ENCODE assay signal across 18 cellular contexts in the genomic region with DNA sequence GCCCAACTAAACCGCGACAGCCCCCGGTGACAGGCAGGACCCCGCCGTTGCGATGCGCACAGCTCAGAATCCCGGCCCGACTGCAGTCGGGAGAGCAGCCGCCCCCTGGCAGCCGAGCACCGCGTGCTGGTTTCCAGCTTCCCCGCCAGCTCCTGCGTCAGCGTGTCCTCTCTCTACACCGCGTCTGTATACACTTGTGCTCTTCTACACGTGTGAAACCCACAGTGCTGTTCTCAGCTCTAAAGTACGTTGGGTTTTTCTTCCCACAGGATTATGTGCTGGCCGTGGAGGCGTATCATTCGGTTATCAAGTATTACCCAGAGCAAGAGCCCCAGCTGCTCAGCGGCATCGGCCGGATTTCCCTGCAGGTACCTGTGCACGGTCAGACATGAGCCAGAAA. TPM values are rescaled to one million over a fixed set of nuclear protein-coding genes. Genes with fewer than 3 reads are reported as not detected.
DNase-seq lines count a peak whose midpoint lies in the region; ATAC-seq and TF ChIP-seq lines count a peak whose summit lies in the region.
"Had no signal": no experiment of that assay in that cellular context is flagged by ENCODE, and none has a peak within 500 bp of the region (broad histone marks: within the 10 kb centered on the region; RNA-seq: fewer than 3 reads in every experiment).

No MANE protein-coding gene starts in this region.

- intact Hi-C loops in Right ventricle myocardium superior (cut with DNase I) (no loop called here), cardiac septum (cut with DNase I) (no loop called here)

- H3K79me2 ChIP-seq in osteoblast (ENCODE audit: insufficient read depth, low read length): no peaks in the 10 kb centered on the region

- no peak overlapping the region for H2AFZ ChIP-seq in osteoblast (ENCODE audit: low read length)

- no peak overlapping the region for H3K4me3 ChIP-seq in fibroblast of villous mesenchyme (ENCODE audit: low read depth, low read length)
- H3K4me3 ChIP-seq in osteoblast (ENCODE audit: insufficient read depth, low read length): no peak overlapping the region
- H3K4me3 ChIP-seq: MG63, ovary, Peyer's patch had no signal

- no peaks in the 10 kb centered on the region for H3K27me3 ChIP-seq in osteoblast (ENCODE audit: insufficient read depth, low read length)
- H3K27me3 ChIP-seq: MG63, ovary, Peyer's patch had no signal

- peaks cover 8% of the 10 kb centered on the region for H4K20me1 ChIP-seq in osteoblast (ENCODE audit: insufficient read depth, low read length)

- peaks cover 43% of the 10 kb centered on the region for H3K36me3 ChIP-seq in osteoblast (ENCODE audit: insufficient read depth, low read length)
- H3K36me3 ChIP-seq: ovary had no signal

- no peak for TF ChIP-seq CTCF in fibroblast of villous mesenchyme (IDR thresholded peaks at IDR 0.05; ENCODE audit: insufficient read depth, low read depth, low read length)
- TF ChIP-seq CTCF in osteoblast (IDR thresholded peaks at IDR 0.05; ENCODE audit: extremely low read depth, low read depth, low read length): no peak

- H3K4me2 ChIP-seq in osteoblast (ENCODE audit: insufficient read depth, low read length): peak overlapping the region; percentile 66

- DNase-seq in Right ventricle myocardium superior (peak; percentile 38), cardiac septum (ENCODE audit: low spot score) (no peak), fibroblast of villous mesenchyme (ENCODE audit: low read depth) (peak; percentile 59), osteoblast (ENCODE audit: insufficient read length, low spot score, missing footprints) (peak; percentile 76), NCI-H146 (lab: John Stamatoyannopoulos, UW) (no peak), NCI-H2196 treated with DMSO at 0.1 percent for 48 hours (lab: John Stamatoyannopoulos, UW; ENCODE audit: unreplicated experiment) (no peak)
- DNase-seq in stimulated activated naive CD4-positive, alpha-beta T cell (lab: John Stamatoyannopoulos, UW): no peak
- DNase-seq: activated CD4-positive, alpha-beta T cell treated with anti-CD3 and anti-CD28 coated beads for 36 hours; effector CD4-positive, alpha-beta T cell; H7; immature natural killer cell; naive thymus-derived CD4-positive, alpha-beta T cell had no signal

- no peaks in the 10 kb centered on the region for H3K9me3 ChIP-seq in osteoblast (ENCODE audit: low read depth, low read length)
- H3K9me3 ChIP-seq: MG63, ovary, Peyer's patch had no signal

- H3K4me1 ChIP-seq in osteoblast (ENCODE audit: insufficient read depth, low read length): peaks cover 32% of the 10 kb centered on the region
- H3K4me1 ChIP-seq: Peyer's patch had no signal

- H3K27ac ChIP-seq in osteoblast (ENCODE audit: low read depth, low read length): peak overlapping the region; percentile 86
- H3K27ac ChIP-seq: C4-2B, ovary, Peyer's patch had no signal

- ATAC-seq in Right ventricle myocardium superior (ENCODE audit: poor library complexity) (no peak), HG02852 (IDR thresholded peaks at IDR 0.05; ENCODE audit: unreplicated experiment) (no peak)
- ATAC-seq: activated CD4-positive, alpha-beta T cell treated with anti-CD3 and anti-CD28 coated beads for 36 hours; esophagus mucosa; naive thymus-derived CD4-positive, alpha-beta T cell had no signal

RNA-seq across cellular contexts. Expression of a gene that starts 54.0 kb away (rescaled TPM):
- 141 TPM for total RNA-seq in Right ventricle myocardium superior
- total RNA-seq in cardiac septum: 135 TPM
- total RNA-seq in fibroblast of villous mesenchyme: 47.7 and 66.5 TPM in 2 replicates
- total RNA-seq in osteoblast: 51.3 and 55.4 TPM in 2 replicates

Comparison
In these comparisons a context has a peak if more than half of its experiments do, and no peak if none do; other contexts are left out.
1. DNase-seq: peak in Right ventricle myocardium superior (single experiment), fibroblast of villous mesenchyme (single experiment) and osteoblast (single experiment); none in cardiac septum (single experiment), stimulated activated naive CD4-positive, alpha-beta T cell (0 of 6), NCI-H146 (single experiment) and NCI-H2196 treated with DMSO at 0.1 percent for 48 hours (single experiment).